ENCODE assay signal across 8 cellular contexts in the genomic region with DNA sequence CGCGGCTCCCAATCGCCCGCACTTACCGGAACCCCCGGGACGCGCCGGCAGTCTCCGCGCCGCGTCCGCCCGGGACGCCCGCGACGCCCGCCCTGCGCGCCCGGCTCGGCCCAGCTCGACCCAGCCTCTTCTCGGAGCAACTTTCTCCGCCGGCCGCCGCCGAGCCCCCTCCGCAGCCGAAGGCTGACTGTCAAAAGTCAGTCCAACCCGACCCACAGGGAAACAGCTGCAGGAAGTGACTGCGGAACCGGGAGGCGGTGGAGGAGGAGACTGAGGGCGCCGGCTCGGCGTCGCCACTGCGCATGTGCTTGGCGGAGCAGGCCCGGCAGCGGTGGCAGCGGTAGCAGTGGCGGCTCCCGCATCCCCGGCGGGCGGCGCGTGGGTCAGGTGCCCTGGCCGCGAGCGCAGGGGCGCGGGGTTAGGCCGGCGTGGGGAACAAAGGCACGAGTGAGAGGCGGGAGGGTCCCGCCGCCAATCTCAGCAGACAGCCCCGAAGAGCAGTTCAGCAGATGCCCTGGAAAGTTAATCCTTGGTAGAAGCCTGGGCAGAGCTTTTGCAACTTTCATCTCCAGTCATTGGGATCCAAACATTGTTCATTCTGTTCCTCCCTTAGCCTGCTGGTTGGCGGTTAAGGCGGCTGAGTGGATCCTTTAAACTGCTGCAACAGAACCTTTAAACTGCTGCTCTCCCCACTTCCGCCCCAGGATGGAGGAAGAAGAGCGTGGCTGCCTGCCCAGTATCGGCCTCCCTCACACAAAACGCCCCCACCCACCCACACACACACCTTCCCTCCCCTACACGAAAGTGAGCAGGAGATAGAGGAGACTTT. TPM values are rescaled to one million over a fixed set of nuclear protein-coding genes. Genes with fewer than 3 reads are reported as not detected.
DNase-seq lines count a peak whose midpoint lies in the region; ATAC-seq and TF ChIP-seq lines count a peak whose summit lies in the region.

A gene with protein sequence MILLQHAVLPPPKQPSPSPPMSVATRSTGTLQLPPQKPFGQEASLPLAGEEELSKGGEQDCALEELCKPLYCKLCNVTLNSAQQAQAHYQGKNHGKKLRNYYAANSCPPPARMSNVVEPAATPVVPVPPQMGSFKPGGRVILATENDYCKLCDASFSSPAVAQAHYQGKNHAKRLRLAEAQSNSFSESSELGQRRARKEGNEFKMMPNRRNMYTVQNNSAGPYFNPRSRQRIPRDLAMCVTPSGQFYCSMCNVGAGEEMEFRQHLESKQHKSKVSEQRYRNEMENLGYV (minus strand): TSS at position 241 of the 829 bp plus-strand sequence. CDS start 4,057 bp downstream, outside the sequence.

- 0 out of 2 replicates have a peak, but pooled peaks cover 5% of the 10 kb centered on the region for H3K9me2 ChIP-seq in GM23338 (ENCODE audit: insufficient read depth)

- no peaks in the 10 kb centered on the region for H3K36me3 Mint-ChIP-seq in GM23338 (ENCODE audit: low read depth)
- no peaks in the 10 kb centered on the region for H3K36me3 Mint-ChIP-seq in neural crest cell (ENCODE audit: low read depth)

- no peaks in the 10 kb centered on the region for H3K36me3 ChIP-seq in GM23338 (ENCODE audit: insufficient read depth)
- peaks cover 2 to 4% of the 10 kb centered on the region in 2 donors for H3K36me3 ChIP-seq in stomach smooth muscle (ENCODE audit: control insufficient read depth in 2 of 2, insufficient read depth in 2 of 2, low read length in 2 of 2)

- H3K27ac Mint-ChIP-seq in GM23338: no peak within 1 kb of the TSS
- H3K27ac Mint-ChIP-seq in neural crest cell (ENCODE audit: unreplicated experiment): peak within 1 kb of the TSS; percentile 89

- POLR2A ChIA-PET in RWPE1 (lab: Yijun Ruan, JAX; ENCODE audit: low non-redundant PET): no interaction called here

- H3K27me3 ChIP-seq in GM23338 (ENCODE audit: insufficient read depth) (0 out of 2 replicates have a peak, but pooled peaks cover 3% of the 10 kb centered on the region), stomach smooth muscle (ENCODE audit: control insufficient read depth in 1 of 2, insufficient read depth in 2 of 2, low read length in 2 of 2) (no peaks in the 10 kb centered on the region)

- TF ChIP-seq CTCF in GM23338 (conservative IDR thresholded peaks at IDR 0.05; ENCODE audit: low read depth in 2 of 2) (no peak), RWPE1 (conservative IDR thresholded peaks at IDR 0.05; ENCODE audit: low read depth) (no peak), neural crest cell (conservative IDR thresholded peaks at IDR 0.05) (no peak)

- peak within 1 kb of the TSS; percentile 87 to 90 for H3K9ac ChIP-seq in stomach smooth muscle (ENCODE audit: low read length in 2 of 2)

- no peaks in the 10 kb centered on the region for H3K9me3 ChIP-seq in stomach smooth muscle (ENCODE audit: control insufficient read depth in 2 of 2, low read length in 2 of 2)

- no peaks in the 10 kb centered on the region for H3K9me3 Mint-ChIP-seq in GM23338
- H3K9me3 Mint-ChIP-seq in neural crest cell: no peaks in the 10 kb centered on the region

- H3K4me3 Mint-ChIP-seq in GM23338 (peak within 1 kb of the TSS; percentile 97), neural crest cell (peak within 1 kb of the TSS; percentile 95)

- H3K27ac ChIP-seq in GM23338 (ENCODE audit: low read depth) (no peak within 1 kb of the TSS), RWPE1 (peak within 1 kb of the TSS; percentile 89), stomach smooth muscle (ENCODE audit: low read length) (peak within 1 kb of the TSS; percentile 87)

- H3K4me1 ChIP-seq in GM23338 (ENCODE audit: insufficient read depth): peaks cover 16% of the 10 kb centered on the region
- H3K4me1 ChIP-seq in stomach smooth muscle (ENCODE audit: control insufficient read depth, insufficient read depth, low read length): peaks cover 5% of the 10 kb centered on the region

- H3K4me3 ChIP-seq in GM23338 (peak within 1 kb of the TSS; percentile 97), stomach smooth muscle (ENCODE audit: low read length in 2 of 2) (peak within 1 kb of the TSS; percentile 94 to 98)

- H3F3A ChIP-seq in GM23338 (replicated peaks; ENCODE audit: low read depth): 0 out of 2 replicates have a peak, but pooled peaks cover 3% of the 10 kb centered on the region

- peak within 1 kb of the TSS; percentile 99 for H2AFZ ChIP-seq in GM23338

- H3K4me1 Mint-ChIP-seq in GM23338: peaks cover 16% of the 10 kb centered on the region
- peaks cover 8% of the 10 kb centered on the region for H3K4me1 Mint-ChIP-seq in neural crest cell

- CTCF ChIA-PET in RWPE1 (lab: Yijun Ruan, JAX): interaction anchor here (0.7 kb wide), 1 partner anchor 119 kb away, joined by 3 read pairs; no protein-coding TSS in a partner anchor

- H3K79me2 ChIP-seq in GM23338 (replicated peaks; ENCODE audit: insufficient read depth): 0 out of 2 replicates have a peak, but pooled peaks cover 8% of the 10 kb centered on the region

- DNase-seq in Daoy (ENCODE audit: low read depth) (peak; percentile 91), GM23338 (ENCODE audit: low spot score) (peak; percentile 91), LHCN-M2 (ENCODE audit: low read depth) (peak; percentile 90), RWPE1 (ENCODE audit: low spot score) (peak; percentile 78), fibroblast of the conjunctiva (ENCODE audit: low read depth) (peak; percentile 68), neural crest cell (ENCODE audit: low read depth, low spot score) (peak; percentile 74)
- DNase-seq in activated T-helper 9 cell treated with anti-CD3 and anti-CD28 coated beads, Interleukin-2, amount 50 U/mL, for 16 hours (ENCODE audit: low read depth): peak; percentile 77

- peak; percentile 94 for ATAC-seq in GM23338

- H3K27me3 Mint-ChIP-seq in GM23338 (ENCODE audit: insufficient read depth, low read depth, poor library complexity): peaks cover 9% of the 10 kb centered on the region
- no peaks in the 10 kb centered on the region for H3K27me3 Mint-ChIP-seq in neural crest cell (ENCODE audit: low read depth)

- H3K4me2 ChIP-seq in GM23338: peak within 1 kb of the TSS; percentile 99

- H4K20me1 ChIP-seq in GM23338 (replicated peaks; ENCODE audit: insufficient read depth): no peaks in the 10 kb centered on the region

TF ChIP-seq in GM23338, 12 proteins besides CTCF, POLR2A, EP300 and RAD21 (continues in another document):
- TF ChIP-seq, protein P1, sequence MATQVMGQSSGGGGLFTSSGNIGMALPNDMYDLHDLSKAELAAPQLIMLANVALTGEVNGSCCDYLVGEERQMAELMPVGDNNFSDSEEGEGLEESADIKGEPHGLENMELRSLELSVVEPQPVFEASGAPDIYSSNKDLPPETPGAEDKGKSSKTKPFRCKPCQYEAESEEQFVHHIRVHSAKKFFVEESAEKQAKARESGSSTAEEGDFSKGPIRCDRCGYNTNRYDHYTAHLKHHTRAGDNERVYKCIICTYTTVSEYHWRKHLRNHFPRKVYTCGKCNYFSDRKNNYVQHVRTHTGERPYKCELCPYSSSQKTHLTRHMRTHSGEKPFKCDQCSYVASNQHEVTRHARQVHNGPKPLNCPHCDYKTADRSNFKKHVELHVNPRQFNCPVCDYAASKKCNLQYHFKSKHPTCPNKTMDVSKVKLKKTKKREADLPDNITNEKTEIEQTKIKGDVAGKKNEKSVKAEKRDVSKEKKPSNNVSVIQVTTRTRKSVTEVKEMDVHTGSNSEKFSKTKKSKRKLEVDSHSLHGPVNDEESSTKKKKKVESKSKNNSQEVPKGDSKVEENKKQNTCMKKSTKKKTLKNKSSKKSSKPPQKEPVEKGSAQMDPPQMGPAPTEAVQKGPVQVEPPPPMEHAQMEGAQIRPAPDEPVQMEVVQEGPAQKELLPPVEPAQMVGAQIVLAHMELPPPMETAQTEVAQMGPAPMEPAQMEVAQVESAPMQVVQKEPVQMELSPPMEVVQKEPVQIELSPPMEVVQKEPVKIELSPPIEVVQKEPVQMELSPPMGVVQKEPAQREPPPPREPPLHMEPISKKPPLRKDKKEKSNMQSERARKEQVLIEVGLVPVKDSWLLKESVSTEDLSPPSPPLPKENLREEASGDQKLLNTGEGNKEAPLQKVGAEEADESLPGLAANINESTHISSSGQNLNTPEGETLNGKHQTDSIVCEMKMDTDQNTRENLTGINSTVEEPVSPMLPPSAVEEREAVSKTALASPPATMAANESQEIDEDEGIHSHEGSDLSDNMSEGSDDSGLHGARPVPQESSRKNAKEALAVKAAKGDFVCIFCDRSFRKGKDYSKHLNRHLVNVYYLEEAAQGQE (IDR thresholded peaks at IDR 0.05; ENCODE audit: unreplicated experiment): no peak
- peak; percentile 39; the same call in 1 of the 2 replicates for TF ChIP-seq CREB1 (CRISPR knock-in tag; IDR thresholded peaks at IDR 0.05; ENCODE audit: low read depth)
- TF ChIP-seq POLR2AphosphoS5 (IDR thresholded peaks at IDR 0.05; ENCODE audit: low read depth): peak; percentile 76

RNA-seq across cellular contexts. Expression of the gene that starts here (rescaled TPM):
- total RNA-seq in Daoy (2014; rRNA removed; shearing (Covaris generic)): 2.7 and 4.3 TPM in 2 replicates
- total RNA-seq in GM23338 (2014; rRNA removed; shearing (Covaris generic)): 16.3 and 17.3 TPM in 2 replicates
- 10.0 and 10.6 TPM in 2 replicates for polyA plus RNA-seq in GM23338 (2016; fragmentation: Nextera tagmentation; extraction: Ambion mirVana)
- total RNA-seq in LHCN-M2 (2014; rRNA removed) (41.7 and 53.6 TPM in 2 replicates), neural crest cell (8.4 and 9.8 TPM in 2 replicates)
- polyA plus RNA-seq in LHCN-M2 (2012): 26.5 TPM
